Comparison of ENCODE assay signal across 21 cellular contexts in genomic region chr2:129479892-129480291, GRCh38.
"Had no signal": no experiment of that assay in that cellular context is flagged by ENCODE, and none has a peak within 500 bp of the region (broad histone marks: within the 10 kb centered on the region; RNA-seq: fewer than 3 reads in every experiment).

No MANE protein-coding gene starts in this region.

- H3K4me1 ChIP-seq: colonic mucosa, heart left ventricle, right lobe of liver, suprapubic skin, thyroid gland had no signal

- H3K27me3 ChIP-seq: colonic mucosa, ovary, right lobe of liver, suprapubic skin, thyroid gland had no signal

- DNase-seq: colonic mucosa; effector CD8-positive, alpha-beta T cell; heart left ventricle; hippocampal formation; left colon; left ventricle myocardium superior; mucosa of descending colon; naive thymus-derived CD8-positive, alpha-beta T cell; nucleus accumbens; ovary; right lobe of liver; stimulated activated CD4-positive, alpha-beta T cell treated with anti-CD3 and anti-CD28 coated beads, Interleukin-4, amount 100 ng/mL, for 1 hour; stimulated activated CD8-positive, alpha-beta memory T cell treated with anti-CD3 and anti-CD28 coated beads, Interleukin-4, amount 100 ng/mL, for 48 hours; stimulated activated naive CD8-positive, alpha-beta T cell treated with anti-CD3 and anti-CD28 coated beads, Interleukin-15, Interleukin-2, amounts not matched to agents 100 U/mL and 50 U/mL, for 24 hours; thyroid gland had no signal

- H3K9me3 ChIP-seq: colonic mucosa, heart left ventricle, mucosa of descending colon, ovary, right lobe of liver, suprapubic skin, thyroid gland had no signal

- H3K27ac ChIP-seq: colonic mucosa, heart left ventricle, ovary, right lobe of liver, suprapubic skin, thyroid gland had no signal

- H3K4me3 ChIP-seq: colonic mucosa, heart left ventricle, lung, mucosa of descending colon, ovary, right lobe of liver, suprapubic skin, thyroid gland had no signal

- H3K4me1 Mint-ChIP-seq: stimulated activated effector memory CD8-positive, alpha-beta T cell treated with anti-CD3 and anti-CD28 coated beads, Interleukin-12 subunit alpha, Interleukin-12 subunit beta, amount 100 ng/mL, for 72 hours had no signal

- H3K36me3 Mint-ChIP-seq: naive thymus-derived CD8-positive, alpha-beta T cell; stimulated activated effector memory CD8-positive, alpha-beta T cell treated with anti-CD3 and anti-CD28 coated beads, Interleukin-12 subunit alpha, Interleukin-12 subunit beta, amount 100 ng/mL, for 72 hours; type B pancreatic cell had no signal

- H3K27ac Mint-ChIP-seq: naive thymus-derived CD8-positive, alpha-beta T cell; progenitor cell of endocrine pancreas; stimulated activated effector memory CD8-positive, alpha-beta T cell treated with anti-CD3 and anti-CD28 coated beads, Interleukin-12 subunit alpha, Interleukin-12 subunit beta, amount 100 ng/mL, for 72 hours; type B pancreatic cell had no signal

- H3K9me3 Mint-ChIP-seq: type B pancreatic cell had no signal

- H3K36me3 ChIP-seq: colonic mucosa, heart left ventricle, ovary, right lobe of liver, suprapubic skin, thyroid gland had no signal

- H3K4me3 Mint-ChIP-seq: naive thymus-derived CD8-positive, alpha-beta T cell; neural crest cell; stimulated activated effector memory CD8-positive, alpha-beta T cell treated with anti-CD3 and anti-CD28 coated beads, Interleukin-12 subunit alpha, Interleukin-12 subunit beta, amount 100 ng/mL, for 72 hours; type B pancreatic cell had no signal
